Comparison of ENCODE assay signal across 2 cellular contexts in genomic region chr1:238484121-238484520, GRCh38.
TF ChIP-seq lines count a peak whose summit lies in the region.

No MANE protein-coding gene starts in this region.

TF ChIP-seq in SK-N-SH, 30 proteins besides CTCF, POLR2A, EP300 and RAD21:
- no peak for TF ChIP-seq FOXM1 (IDR thresholded peaks at IDR 0.05; ENCODE audit: low read depth)
- TF ChIP-seq GABPA (IDR thresholded peaks at IDR 0.05; ENCODE audit: low read depth): no peak
- TF ChIP-seq RCOR1 (IDR thresholded peaks at IDR 0.05; ENCODE audit: low read length): no peak
- TF ChIP-seq MAX (IDR thresholded peaks at IDR 0.05; ENCODE audit: low read depth): no peak
- no peak for TF ChIP-seq TCF12 (IDR thresholded peaks at IDR 0.05)

TF ChIP-seq in SK-N-SH treated with all-trans-retinoic acid at 6 μM for 48 hours, 23 proteins besides CTCF, POLR2A, EP300 and RAD21:
- TF ChIP-seq PATZ1 (CRISPR knock-in tag; IDR thresholded peaks at IDR 0.05; ENCODE audit: borderline replicate concordance) (no peak), CSRNP3 (CRISPR knock-in tag; IDR thresholded peaks at IDR 0.05) (no peak), GLIS3 (CRISPR knock-in tag; IDR thresholded peaks at IDR 0.05) (no peak), POU6F1 (CRISPR knock-in tag; IDR thresholded peaks at IDR 0.05; ENCODE audit: borderline replicate concordance, low read depth) (no peak), BACH2 (CRISPR knock-in tag; IDR thresholded peaks at IDR 0.05; ENCODE audit: borderline replicate concordance) (no peak), ZNF8 (CRISPR knock-in tag; IDR thresholded peaks at IDR 0.05) (no peak), CREB5 (CRISPR knock-in tag; IDR thresholded peaks at IDR 0.05; ENCODE audit: low read depth) (no peak), CSDC2 (CRISPR knock-in tag; IDR thresholded peaks at IDR 0.05) (no peak), TCF4 (CRISPR knock-in tag; IDR thresholded peaks at IDR 0.05; ENCODE audit: borderline replicate concordance) (no peak), RARB (CRISPR knock-in tag; IDR thresholded peaks at IDR 0.05) (no peak), ZFP3 (CRISPR knock-in tag; IDR thresholded peaks at IDR 0.05) (no peak)
- TF ChIP-seq, protein P1, sequence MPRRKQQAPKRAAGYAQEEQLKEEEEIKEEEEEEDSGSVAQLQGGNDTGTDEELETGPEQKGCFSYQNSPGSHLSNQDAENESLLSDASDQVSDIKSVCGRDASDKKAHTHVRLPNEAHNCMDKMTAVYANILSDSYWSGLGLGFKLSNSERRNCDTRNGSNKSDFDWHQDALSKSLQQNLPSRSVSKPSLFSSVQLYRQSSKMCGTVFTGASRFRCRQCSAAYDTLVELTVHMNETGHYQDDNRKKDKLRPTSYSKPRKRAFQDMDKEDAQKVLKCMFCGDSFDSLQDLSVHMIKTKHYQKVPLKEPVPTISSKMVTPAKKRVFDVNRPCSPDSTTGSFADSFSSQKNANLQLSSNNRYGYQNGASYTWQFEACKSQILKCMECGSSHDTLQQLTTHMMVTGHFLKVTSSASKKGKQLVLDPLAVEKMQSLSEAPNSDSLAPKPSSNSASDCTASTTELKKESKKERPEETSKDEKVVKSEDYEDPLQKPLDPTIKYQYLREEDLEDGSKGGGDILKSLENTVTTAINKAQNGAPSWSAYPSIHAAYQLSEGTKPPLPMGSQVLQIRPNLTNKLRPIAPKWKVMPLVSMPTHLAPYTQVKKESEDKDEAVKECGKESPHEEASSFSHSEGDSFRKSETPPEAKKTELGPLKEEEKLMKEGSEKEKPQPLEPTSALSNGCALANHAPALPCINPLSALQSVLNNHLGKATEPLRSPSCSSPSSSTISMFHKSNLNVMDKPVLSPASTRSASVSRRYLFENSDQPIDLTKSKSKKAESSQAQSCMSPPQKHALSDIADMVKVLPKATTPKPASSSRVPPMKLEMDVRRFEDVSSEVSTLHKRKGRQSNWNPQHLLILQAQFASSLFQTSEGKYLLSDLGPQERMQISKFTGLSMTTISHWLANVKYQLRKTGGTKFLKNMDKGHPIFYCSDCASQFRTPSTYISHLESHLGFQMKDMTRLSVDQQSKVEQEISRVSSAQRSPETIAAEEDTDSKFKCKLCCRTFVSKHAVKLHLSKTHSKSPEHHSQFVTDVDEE (CRISPR knock-in tag; IDR thresholded peaks at IDR 0.05): no peak
